24 cellular contexts compared by ENCODE assay signal in the genomic region with DNA sequence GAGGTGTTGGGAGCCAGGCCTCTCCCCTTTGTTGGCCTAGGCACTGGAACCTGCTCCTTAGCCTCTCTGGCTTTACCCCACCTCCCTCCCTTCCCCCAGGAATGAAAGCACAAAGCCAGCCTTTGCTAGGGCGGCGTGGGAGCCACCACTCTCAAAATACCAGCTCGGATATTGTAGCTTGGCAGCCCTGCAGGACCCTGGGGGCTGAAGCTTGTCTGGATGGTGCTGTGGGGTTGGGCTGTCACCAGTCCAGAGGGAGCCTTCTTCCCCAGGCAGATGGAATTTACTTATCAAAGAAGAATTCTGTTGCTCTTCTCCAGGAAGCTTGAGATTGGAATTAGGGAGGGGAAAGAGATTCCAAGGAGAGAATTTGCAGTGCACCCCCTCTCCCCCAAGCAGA. TPM values are rescaled to one million over a fixed set of nuclear protein-coding genes. Genes with fewer than 3 reads are reported as not detected.
DNase-seq lines count a peak whose midpoint lies in the region; ATAC-seq, FAIRE-seq and TF ChIP-seq lines count a peak whose summit lies in the region.
"Had no signal": no experiment of that assay in that cellular context is flagged by ENCODE, and none has a peak within 500 bp of the region (broad histone marks: within the 10 kb centered on the region; RNA-seq: fewer than 3 reads in every experiment).

No MANE protein-coding gene starts in this region.

- 43 to 56% methylated on average over 3 of the region's 3 CpGs for WGBS in tibial nerve, 2 donors

- H3K36me3 Mint-ChIP-seq in activated naive CD4-positive, alpha-beta T cell treated with anti-CD3 and anti-CD28 coated beads, Interleukin-2, amount 50 U/mL, for 24 hours, result peaks cover under 1% of the 10 kb centered on the region
- peaks cover 49% of the 10 kb centered on the region for H3K36me3 Mint-ChIP-seq in activated naive CD4-positive, alpha-beta T cell treated with anti-CD3 and anti-CD28 coated beads, Interleukin-2, amount 10 ng/mL, durations not matched to agents 7 days and 5 days

- no peak overlapping the region for H3K9ac ChIP-seq in SK-N-MC (ENCODE audit: insufficient read length)

- H3K4me1 Mint-ChIP-seq in activated naive CD4-positive, alpha-beta T cell treated with anti-CD3 and anti-CD28 coated beads, Interleukin-2, amount 50 U/mL, for 24 hours, result peaks cover 38% of the 10 kb centered on the region
- H3K4me1 Mint-ChIP-seq in activated naive CD4-positive, alpha-beta T cell treated with anti-CD3 and anti-CD28 coated beads, Interleukin-2, amount 10 ng/mL, durations not matched to agents 7 days and 5 days, result peaks cover 37% of the 10 kb centered on the region

- peaks cover 0 to 10% (median 2%) of the 10 kb centered on the region in 4 donors for H3K4me1 ChIP-seq in tibial nerve
- H3K4me1 ChIP-seq: Caco-2 had no signal

- CTCF ChIA-PET in activated naive CD4-positive, alpha-beta T cell treated with anti-CD3 and anti-CD28 coated beads, Interleukin-2, amount 10 ng/mL, durations not matched to agents 7 days and 5 days (lab: Charles Lee), result interaction anchor here (0.7 to 1.2 kb wide), 4 partner anchors 9 to 191 kb away, joined by 3 to 5 read pairs (median 3); no protein-coding TSS in a partner anchor

- no peak for ATAC-seq in GM18520 (IDR thresholded peaks at IDR 0.05; ENCODE audit: unreplicated experiment)
- ATAC-seq: GM23338, HCT116, K562 had no signal

- H3K27ac Mint-ChIP-seq in activated naive CD4-positive, alpha-beta T cell treated with anti-CD3 and anti-CD28 coated beads, Interleukin-2, amount 50 U/mL, for 24 hours, result peak overlapping the region; percentile 23
- no peak overlapping the region for H3K27ac Mint-ChIP-seq in activated naive CD4-positive, alpha-beta T cell treated with anti-CD3 and anti-CD28 coated beads, Interleukin-2, amount 10 ng/mL, durations not matched to agents 7 days and 5 days
- H3K27ac Mint-ChIP-seq: GM23338 had no signal

- H3K27ac ChIP-seq in SK-N-MC (peak overlapping the region; percentile 42; the same call in 1 of the 2 replicates), temporal lobe (ENCODE audit: low read depth, low read length) (peak overlapping the region; percentile 11), tibial nerve (no peak overlapping the region)
- H3K27ac ChIP-seq: 22Rv1, Peyer's patch had no signal

- H3K4me3 ChIP-seq in SK-N-MC, result no peak overlapping the region
- H3K4me3 ChIP-seq in tibial nerve, result no peak overlapping the region
- H3K4me3 ChIP-seq: GM23338, K562, Peyer's patch had no signal

- H3K27me3 Mint-ChIP-seq in activated naive CD4-positive, alpha-beta T cell treated with anti-CD3 and anti-CD28 coated beads, Interleukin-2, amount 50 U/mL, for 24 hours, result no peaks in the 10 kb centered on the region
- H3K27me3 Mint-ChIP-seq in activated naive CD4-positive, alpha-beta T cell treated with anti-CD3 and anti-CD28 coated beads, Interleukin-2, amount 10 ng/mL, durations not matched to agents 7 days and 5 days, result no peaks in the 10 kb centered on the region

- H3K36me3 ChIP-seq in SK-N-MC (ENCODE audit: insufficient read depth, low read length), result no peaks in the 10 kb centered on the region
- peaks cover 0 to 93% (median 0%) of the 10 kb centered on the region in 3 donors for H3K36me3 ChIP-seq in tibial nerve

- no peak for FAIRE-seq in urothelium cell line (lab: Jason Lieb, UNC)
- FAIRE-seq: GM19239, K562 had no signal

- DNase-seq in activated naive CD4-positive, alpha-beta T cell treated with anti-CD3 and anti-CD28 coated beads, Interleukin-2, amount 10 ng/mL, durations not matched to agents 7 days and 5 days, result no peak
- DNase-seq in SK-N-MC (ENCODE audit: low read depth, low spot score) (no peak), foreskin melanocyte (peak; percentile 34), tibial nerve (ENCODE audit: low spot score in 2 of 2) (no peak), urothelium cell line (ENCODE audit: low spot score) (no peak)
- DNase-seq: AML-193; Caco-2; GF-D8; NCI-H1105 treated with DMSO at 0.1 percent for 48 hours; NCI-H1694 treated with DMSO at 0.1 percent for 48 hours; NCI-H510A; NCI-H748 treated with DMSO at 0.1 percent for 48 hours; NK-92 treated with Interleukin-12 subunit alpha and Interleukin-12 subunit beta, amount 100 ng/mL, for 24 hours; Peyer's patch; SHP77 had no signal

- H3K9me3 Mint-ChIP-seq in activated naive CD4-positive, alpha-beta T cell treated with anti-CD3 and anti-CD28 coated beads, Interleukin-2, amount 50 U/mL, for 24 hours, result no peaks in the 10 kb centered on the region
- no peaks in the 10 kb centered on the region for H3K9me3 Mint-ChIP-seq in activated naive CD4-positive, alpha-beta T cell treated with anti-CD3 and anti-CD28 coated beads, Interleukin-2, amount 10 ng/mL, durations not matched to agents 7 days and 5 days
- H3K9me3 Mint-ChIP-seq: CD14-positive monocyte, GM23338 had no signal

- H3K4me3 Mint-ChIP-seq in activated naive CD4-positive, alpha-beta T cell treated with anti-CD3 and anti-CD28 coated beads, Interleukin-2, amount 50 U/mL, for 24 hours, result no peak overlapping the region
- no peak overlapping the region for H3K4me3 Mint-ChIP-seq in activated naive CD4-positive, alpha-beta T cell treated with anti-CD3 and anti-CD28 coated beads, Interleukin-2, amount 10 ng/mL, durations not matched to agents 7 days and 5 days
- H3K4me3 Mint-ChIP-seq: GM23338 had no signal

- TF ChIP-seq CTCF in tibial nerve (IDR thresholded peaks at IDR 0.05), result no peak

- H3K9me3 ChIP-seq in SK-N-MC (ENCODE audit: low read depth, low read length) (no peaks in the 10 kb centered on the region), tibial nerve (no peaks in the 10 kb centered on the region)
- H3K9me3 ChIP-seq: Caco-2, Peyer's patch had no signal

- no peaks in the 10 kb centered on the region for H3K27me3 ChIP-seq in tibial nerve
- H3K27me3 ChIP-seq: Peyer's patch had no signal

- TF ChIP-seq POLR2A in tibial nerve (IDR thresholded peaks at IDR 0.05), result no peak

- no peak for TF ChIP-seq EP300 in tibial nerve (IDR thresholded peaks at IDR 0.05)

RNA-seq across cellular contexts. Expression of a gene that starts 14.9 kb away (rescaled TPM):
- 10.6 TPM for total RNA-seq in temporal lobe
- 1 to 10 TPM in 2 of 4 donors, under 1 TPM in 2; 0.59 to 2.6 (median 0.91) TPM for total RNA-seq in tibial nerve
- total RNA-seq: K562 had no signal

RNA-seq across cellular contexts. Expression of a gene that starts 20.9 kb away (rescaled TPM):
- total RNA-seq in temporal lobe (10.6 TPM), tibial nerve (10 to 100 TPM; 68.8 to 80.0 (median 73.2) TPM)

Comparison
In these comparisons a context has a peak if more than half of its experiments do, and no peak if none do; other contexts are left out.
1. H3K27ac ChIP-seq: peak in SK-N-MC (single experiment) and temporal lobe (single experiment); none in tibial nerve (0 of 4).